Comparison of ENCODE assay signal across 1 cellular context in the genomic region with DNA sequence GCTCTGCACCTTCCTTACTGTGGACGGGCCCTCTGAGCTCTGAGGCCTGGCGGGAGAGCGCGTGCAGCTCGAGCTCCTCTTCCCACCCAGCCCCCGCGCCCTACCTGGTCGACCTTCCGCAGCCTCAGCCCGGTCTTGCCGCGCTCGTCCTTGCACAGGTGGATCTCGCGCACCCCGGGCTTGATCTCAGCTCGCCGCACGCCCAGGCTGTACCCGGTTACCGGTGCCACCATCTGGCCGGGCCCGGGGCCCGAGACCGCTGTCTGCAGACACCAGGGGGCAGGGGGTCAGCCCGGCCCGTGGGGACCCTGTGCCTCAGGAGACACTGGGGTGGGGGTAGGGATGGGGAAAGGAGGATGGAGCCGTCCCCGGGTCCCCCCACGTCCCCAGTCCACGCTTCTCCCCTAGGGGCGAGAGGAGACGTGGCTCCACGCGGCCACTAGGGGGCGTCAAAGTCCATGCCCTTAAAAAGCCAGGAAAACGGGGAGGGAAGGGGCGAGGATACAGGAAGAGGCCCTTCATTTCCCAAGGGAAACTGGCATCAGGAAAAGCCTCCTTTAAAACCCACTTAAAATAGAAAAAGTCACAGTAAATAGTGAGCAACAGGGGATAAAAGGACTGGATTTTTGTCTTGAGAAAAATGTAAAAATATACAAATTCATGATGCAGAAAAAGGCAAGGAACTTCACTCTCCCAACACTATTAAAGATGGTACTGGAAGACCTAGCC.
TF ChIP-seq lines count a peak whose summit lies in the region.

No MANE protein-coding gene starts in this region.

TF ChIP-seq in GM12878, 131 proteins besides CTCF, POLR2A, EP300 and RAD21 (continued from another document):
- TF ChIP-seq, protein P1, sequence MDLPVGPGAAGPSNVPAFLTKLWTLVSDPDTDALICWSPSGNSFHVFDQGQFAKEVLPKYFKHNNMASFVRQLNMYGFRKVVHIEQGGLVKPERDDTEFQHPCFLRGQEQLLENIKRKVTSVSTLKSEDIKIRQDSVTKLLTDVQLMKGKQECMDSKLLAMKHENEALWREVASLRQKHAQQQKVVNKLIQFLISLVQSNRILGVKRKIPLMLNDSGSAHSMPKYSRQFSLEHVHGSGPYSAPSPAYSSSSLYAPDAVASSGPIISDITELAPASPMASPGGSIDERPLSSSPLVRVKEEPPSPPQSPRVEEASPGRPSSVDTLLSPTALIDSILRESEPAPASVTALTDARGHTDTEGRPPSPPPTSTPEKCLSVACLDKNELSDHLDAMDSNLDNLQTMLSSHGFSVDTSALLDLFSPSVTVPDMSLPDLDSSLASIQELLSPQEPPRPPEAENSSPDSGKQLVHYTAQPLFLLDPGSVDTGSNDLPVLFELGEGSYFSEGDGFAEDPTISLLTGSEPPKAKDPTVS (IDR thresholded peaks at IDR 0.05; ENCODE audit: low read depth, low read length): no peak
- TF ChIP-seq MEF2A (IDR thresholded peaks at IDR 0.05; ENCODE audit: insufficient read depth, low read depth, low read length) (no peak), SMARCA5 (IDR thresholded peaks at IDR 0.05) (no peak), BCL11A (IDR thresholded peaks at IDR 0.05; ENCODE audit: low read depth, low read length) (no peak), NR2C2 (IDR thresholded peaks at IDR 0.05; ENCODE audit: borderline replicate concordance, control insufficient read depth, insufficient read length, low read depth) (no peak), ZNF274 (IDR thresholded peaks at IDR 0.05; ENCODE audit: insufficient read depth, insufficient read length) (no peak), NFXL1 (IDR thresholded peaks at IDR 0.05; ENCODE audit: borderline replicate concordance) (no peak), RAD51 (IDR thresholded peaks at IDR 0.05) (no peak), TCF12 (IDR thresholded peaks at IDR 0.05; ENCODE audit: low read depth, low read length) (no peak), POU2F2 (IDR thresholded peaks at IDR 0.05; ENCODE audit: borderline replicate concordance, low read depth, low read length) (no peak), RFX5 (IDR thresholded peaks at IDR 0.05; ENCODE audit: low read depth, low read length) (no peak), NRF1 (conservative IDR thresholded peaks at IDR 0.05; ENCODE audit: low read depth, low read length) (no peak)
- TF ChIP-seq, protein P2, sequence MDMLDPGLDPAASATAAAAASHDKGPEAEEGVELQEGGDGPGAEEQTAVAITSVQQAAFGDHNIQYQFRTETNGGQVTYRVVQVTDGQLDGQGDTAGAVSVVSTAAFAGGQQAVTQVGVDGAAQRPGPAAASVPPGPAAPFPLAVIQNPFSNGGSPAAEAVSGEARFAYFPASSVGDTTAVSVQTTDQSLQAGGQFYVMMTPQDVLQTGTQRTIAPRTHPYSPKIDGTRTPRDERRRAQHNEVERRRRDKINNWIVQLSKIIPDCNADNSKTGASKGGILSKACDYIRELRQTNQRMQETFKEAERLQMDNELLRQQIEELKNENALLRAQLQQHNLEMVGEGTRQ (IDR thresholded peaks at IDR 0.05; ENCODE audit: borderline replicate concordance, low read depth, low read length): no peak
- TF ChIP-seq, protein P3, sequence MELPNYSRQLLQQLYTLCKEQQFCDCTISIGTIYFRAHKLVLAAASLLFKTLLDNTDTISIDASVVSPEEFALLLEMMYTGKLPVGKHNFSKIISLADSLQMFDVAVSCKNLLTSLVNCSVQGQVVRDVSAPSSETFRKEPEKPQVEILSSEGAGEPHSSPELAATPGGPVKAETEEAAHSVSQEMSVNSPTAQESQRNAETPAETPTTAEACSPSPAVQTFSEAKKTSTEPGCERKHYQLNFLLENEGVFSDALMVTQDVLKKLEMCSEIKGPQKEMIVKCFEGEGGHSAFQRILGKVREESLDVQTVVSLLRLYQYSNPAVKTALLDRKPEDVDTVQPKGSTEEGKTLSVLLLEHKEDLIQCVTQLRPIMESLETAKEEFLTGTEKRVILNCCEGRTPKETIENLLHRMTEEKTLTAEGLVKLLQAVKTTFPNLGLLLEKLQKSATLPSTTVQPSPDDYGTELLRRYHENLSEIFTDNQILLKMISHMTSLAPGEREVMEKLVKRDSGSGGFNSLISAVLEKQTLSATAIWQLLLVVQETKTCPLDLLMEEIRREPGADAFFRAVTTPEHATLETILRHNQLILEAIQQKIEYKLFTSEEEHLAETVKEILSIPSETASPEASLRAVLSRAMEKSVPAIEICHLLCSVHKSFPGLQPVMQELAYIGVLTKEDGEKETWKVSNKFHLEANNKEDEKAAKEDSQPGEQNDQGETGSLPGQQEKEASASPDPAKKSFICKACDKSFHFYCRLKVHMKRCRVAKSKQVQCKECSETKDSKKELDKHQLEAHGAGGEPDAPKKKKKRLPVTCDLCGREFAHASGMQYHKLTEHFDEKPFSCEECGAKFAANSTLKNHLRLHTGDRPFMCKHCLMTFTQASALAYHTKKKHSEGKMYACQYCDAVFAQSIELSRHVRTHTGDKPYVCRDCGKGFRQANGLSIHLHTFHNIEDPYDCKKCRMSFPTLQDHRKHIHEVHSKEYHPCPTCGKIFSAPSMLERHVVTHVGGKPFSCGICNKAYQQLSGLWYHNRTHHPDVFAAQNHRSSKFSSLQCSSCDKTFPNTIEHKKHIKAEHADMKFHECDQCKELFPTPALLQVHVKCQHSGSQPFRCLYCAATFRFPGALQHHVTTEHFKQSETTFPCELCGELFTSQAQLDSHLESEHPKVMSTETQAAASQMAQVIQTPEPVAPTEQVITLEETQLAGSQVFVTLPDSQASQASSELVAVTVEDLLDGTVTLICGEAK (IDR thresholded peaks at IDR 0.05; ENCODE audit: borderline replicate concordance): no peak
- TF ChIP-seq, protein P4, sequence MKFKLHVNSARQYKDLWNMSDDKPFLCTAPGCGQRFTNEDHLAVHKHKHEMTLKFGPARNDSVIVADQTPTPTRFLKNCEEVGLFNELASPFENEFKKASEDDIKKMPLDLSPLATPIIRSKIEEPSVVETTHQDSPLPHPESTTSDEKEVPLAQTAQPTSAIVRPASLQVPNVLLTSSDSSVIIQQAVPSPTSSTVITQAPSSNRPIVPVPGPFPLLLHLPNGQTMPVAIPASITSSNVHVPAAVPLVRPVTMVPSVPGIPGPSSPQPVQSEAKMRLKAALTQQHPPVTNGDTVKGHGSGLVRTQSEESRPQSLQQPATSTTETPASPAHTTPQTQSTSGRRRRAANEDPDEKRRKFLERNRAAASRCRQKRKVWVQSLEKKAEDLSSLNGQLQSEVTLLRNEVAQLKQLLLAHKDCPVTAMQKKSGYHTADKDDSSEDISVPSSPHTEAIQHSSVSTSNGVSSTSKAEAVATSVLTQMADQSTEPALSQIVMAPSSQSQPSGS (IDR thresholded peaks at IDR 0.05; ENCODE audit: low read length): no peak
